Comparison of ENCODE assay signal across 8 cellular contexts in the genomic region with DNA sequence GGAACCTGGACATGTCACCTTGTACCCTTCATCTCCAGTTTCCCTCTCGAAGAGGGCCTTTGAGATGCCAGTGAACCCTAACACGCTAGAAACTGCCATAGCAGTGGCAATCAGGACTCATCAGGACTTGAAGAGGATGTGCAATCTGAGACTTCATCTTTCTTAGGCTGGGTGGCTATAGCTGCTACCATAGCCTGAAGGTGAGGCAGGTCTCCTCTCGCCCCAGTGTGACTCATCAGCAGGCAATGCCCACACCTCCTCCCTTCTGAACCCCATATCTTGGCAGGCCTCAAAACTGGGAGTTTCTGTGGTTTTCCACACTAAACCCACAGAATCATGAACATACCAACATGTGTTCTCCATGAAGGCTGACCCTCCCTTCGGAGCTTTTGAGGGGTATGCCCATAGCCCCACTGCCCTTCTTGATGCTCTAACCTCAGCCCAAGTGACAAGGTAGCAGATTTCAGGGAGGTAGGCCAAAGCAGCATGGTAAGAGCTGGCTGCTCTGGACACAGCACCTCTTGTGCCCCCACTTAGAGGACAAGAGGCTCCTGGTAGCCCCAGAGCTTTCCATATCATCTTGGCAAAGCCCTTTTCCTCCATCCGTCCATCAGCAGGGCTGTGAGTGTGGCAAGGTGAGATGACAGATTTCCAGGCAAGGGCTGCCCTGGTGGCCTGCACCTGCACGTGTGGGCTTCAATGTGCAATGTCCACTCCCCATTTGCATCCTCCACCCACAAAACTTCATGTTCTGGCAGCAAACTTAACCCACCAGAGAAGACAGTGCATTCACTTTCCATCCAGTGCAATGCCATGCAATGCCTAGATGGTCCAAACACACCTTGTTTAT. TPM values are rescaled to one million over a fixed set of nuclear protein-coding genes. Genes with fewer than 3 reads are reported as not detected.
DNase-seq lines count a peak whose midpoint lies in the region; ATAC-seq, FAIRE-seq and TF ChIP-seq lines count a peak whose summit lies in the region.

No MANE protein-coding gene starts in this region.

- intact Hi-C loops in Right ventricle myocardium superior (cut with DNase I): no loop called here
- intact Hi-C loops in activated CD8-positive, alpha-beta T cell treated with anti-CD3 and anti-CD28 coated beads for 36 hours (cut with micrococcal nuclease): no loop called here
- intact Hi-C loops in HepG2 (cut with micrococcal nuclease; ENCODE audit: unreplicated experiment): no loop called here
- intact Hi-C loops in upper lobe of right lung (cut with DNase I): loop anchor here (5.0 kb wide), 1 partner anchor 258 kb away; no protein-coding TSS in a partner anchor
- intact Hi-C loops in ovary (cut with DNase I): loop anchor here (5.0 to 10.0 kb wide), 5 partner anchors 120 to 1342 kb away; no protein-coding TSS in a partner anchor
- intact Hi-C loops in heart right ventricle (cut with DNase I): loop anchor here in 3 of 10 donors (5.0 kb wide), 3 partner anchors 118 to 238 kb away; partner anchors contain the start of gene MANBAL (in 2 of the 3)

- peak overlapping the region; percentile 4 for H3K27ac Mint-ChIP-seq in activated CD8-positive, alpha-beta T cell treated with anti-CD3 and anti-CD28 coated beads for 36 hours

- DNase-seq in cardiac muscle cell (ENCODE audit: low read depth in 1 of 2, low spot score in 1 of 2) (peak in 1 of 2 donors; percentile 39), Right ventricle myocardium superior (no peak), HepG2 (ENCODE audit: low spot score) (no peak), upper lobe of right lung (no peak), ovary (no peak), CD1c-positive myeloid dendritic cell (ENCODE audit: extremely low spot score) (no peak), heart right ventricle (no peak)
- peak; percentile 53 for DNase-seq in activated CD8-positive, alpha-beta T cell treated with anti-CD3 and anti-CD28 coated beads for 36 hours

- H4K20me1 ChIP-seq in HepG2 (ENCODE audit: insufficient read depth, low read length): peaks cover 37% of the 10 kb centered on the region

- H3K27me3 Mint-ChIP-seq in activated CD8-positive, alpha-beta T cell treated with anti-CD3 and anti-CD28 coated beads for 36 hours: no peaks in the 10 kb centered on the region

- no peak for ATAC-seq in Right ventricle myocardium superior (ENCODE audit: poor library complexity)
- peak; percentile 28 for ATAC-seq in activated CD8-positive, alpha-beta T cell treated with anti-CD3 and anti-CD28 coated beads for 36 hours
- ATAC-seq in HepG2: no peak
- ATAC-seq in upper lobe of right lung: no peak
- ATAC-seq in heart right ventricle: no peak

- H3K9me3 ChIP-seq in cardiac muscle cell (ENCODE audit: low read depth) (no peaks in the 10 kb centered on the region), HepG2 (ENCODE audit: low read length) (no peaks in the 10 kb centered on the region), upper lobe of right lung (no peaks in the 10 kb centered on the region), ovary (no peaks in the 10 kb centered on the region), heart right ventricle (no peaks in the 10 kb centered on the region)

- no peaks in the 10 kb centered on the region for H3K27me3 ChIP-seq in cardiac muscle cell
- no peaks in the 10 kb centered on the region; a peak in 1 of 5 replicates for H3K27me3 ChIP-seq in HepG2 (ENCODE audit: control insufficient read depth in 1 of 2, insufficient read depth in 2 of 2, low read length in 2 of 2)
- H3K27me3 ChIP-seq in upper lobe of right lung: no peaks in the 10 kb centered on the region
- H3K27me3 ChIP-seq in ovary: no peaks in the 10 kb centered on the region
- H3K27me3 ChIP-seq in heart right ventricle: no peaks in the 10 kb centered on the region

- in situ Hi-C loops in HepG2 (cut with HindIII; ENCODE audit: extremely low pct_ligation_motif_present, low pct_unique_long_range_greater_than_20kb): loop anchor here (5.0 kb wide), 3 partner anchors 118 to 328 kb away; no protein-coding TSS in a partner anchor

- peaks cover 3% of the 10 kb centered on the region for H3K36me3 Mint-ChIP-seq in activated CD8-positive, alpha-beta T cell treated with anti-CD3 and anti-CD28 coated beads for 36 hours (ENCODE audit: low read depth)

- TF ChIP-seq EP300 in HepG2 (IDR thresholded peaks at IDR 0.05; ENCODE audit: low read depth in 2 of 2, low read length in 2 of 2) (no peak), HepG2 (CRISPR knock-in tag; IDR thresholded peaks at IDR 0.05; ENCODE audit: borderline replicate concordance) (0 out of 2 replicates have a peak, but pooled peaks have one; percentile 24), ovary (IDR thresholded peaks at IDR 0.05) (no peak)

- TF ChIP-seq POLR2A in HepG2 (IDR thresholded peaks at IDR 0.05; ENCODE audit: insufficient read depth in 1 of 2, low read depth in 2 of 2, low read length in 2 of 2) (0 out of 4 replicates have a peak, but pooled peaks of 1 of the 2 experiments have one; percentile 4), ovary (IDR thresholded peaks at IDR 0.05) (no peak)

- H3K9me3 Mint-ChIP-seq in activated CD8-positive, alpha-beta T cell treated with anti-CD3 and anti-CD28 coated beads for 36 hours: no peaks in the 10 kb centered on the region

- H3K9ac ChIP-seq in HepG2 (ENCODE audit: insufficient read depth, low read depth, low read length): no peak overlapping the region

- H3K27ac ChIP-seq in cardiac muscle cell (peak overlapping the region; percentile 99), HepG2 (ENCODE audit: extremely low read length, insufficient read depth, low read length) (no peak overlapping the region), upper lobe of right lung (peak overlapping the region; percentile 4), ovary (no peak overlapping the region), heart right ventricle (peak overlapping the region in 4 of 10 donors; percentile 40 to 99 (median 95))

- no peak for FAIRE-seq in HepG2 (lab: Jason Lieb, UNC)

- TF ChIP-seq CTCF in cardiac muscle cell (IDR thresholded peaks at IDR 0.05; ENCODE audit: low read depth, low read length): no peak
- no peak for TF ChIP-seq CTCF in activated CD8-positive, alpha-beta T cell treated with anti-CD3 and anti-CD28 coated beads for 36 hours (IDR thresholded peaks at IDR 0.05)
- TF ChIP-seq CTCF in HepG2 (CRISPR knock-in tag; IDR thresholded peaks at IDR 0.05): no peak
- no peak for TF ChIP-seq CTCF in upper lobe of right lung (IDR thresholded peaks at IDR 0.05)
- no peak for TF ChIP-seq CTCF in ovary (IDR thresholded peaks at IDR 0.05)
- TF ChIP-seq CTCF in heart right ventricle (IDR thresholded peaks at IDR 0.05): no peak

- no peak overlapping the region for H2AFZ ChIP-seq in HepG2 (ENCODE audit: low read length)

- no peak for TF ChIP-seq RAD21 in HepG2 (CRISPR knock-in tag; IDR thresholded peaks at IDR 0.05)

- BruUV-seq in HepG2 (replicated peaks; lab: Mats Ljungman, UMichigan): no TSS peak

- POLR2A ChIA-PET in activated CD8-positive, alpha-beta T cell treated with anti-CD3 and anti-CD28 coated beads for 36 hours (lab: Charles Lee): no interaction called here
- POLR2A ChIA-PET in HepG2 (lab: Yijun Ruan, JAX): interaction anchor here (1.2 to 4.7 kb wide), 2 partner anchors 19 to 236 kb away, joined by 4 to 44 read pairs; partner anchors contain the start of gene MANBAL

- H3K4me3 ChIP-seq in cardiac muscle cell (no peak overlapping the region), HepG2 (replicated peaks in 1 of 3; ENCODE audit: insufficient read depth in 1 of 3, low read depth in 2 of 3, low read length in 3 of 3) (peak overlapping the region in 1 of 3 experiments; percentile 100; a peak in 1 of 6 replicates), upper lobe of right lung (no peak overlapping the region), ovary (no peak overlapping the region), heart right ventricle (peak overlapping the region in 4 of 10 donors; percentile 83 to 99 (median 90))

- H3K4me2 ChIP-seq in HepG2 (ENCODE audit: low read depth, low read length): peak overlapping the region; percentile 91

- peaks cover 25% of the 10 kb centered on the region for H3K4me1 ChIP-seq in cardiac muscle cell (ENCODE audit: low read depth)
- H3K4me1 ChIP-seq in HepG2 (ENCODE audit: insufficient read depth, low read length): peaks cover 51% of the 10 kb centered on the region
- peaks cover 42% of the 10 kb centered on the region for H3K4me1 ChIP-seq in upper lobe of right lung
- peaks cover 18% of the 10 kb centered on the region for H3K4me1 ChIP-seq in ovary (ENCODE audit: insufficient read depth)
- H3K4me1 ChIP-seq in heart right ventricle: peaks cover 23 to 73% (median 63%) of the 10 kb centered on the region in 9 donors

- peaks cover 71% of the 10 kb centered on the region for H3K79me2 ChIP-seq in HepG2 (ENCODE audit: insufficient read depth, low read length)

- WGBS in HepG2 (ENCODE audit: low lambda C conversion rate): 71% methylated on average over 6 of the region's 6 CpGs
- 61 to 66% (median 62%) methylated on average over 6 of the region's 6 CpGs for WGBS in ovary, 3 donors
- 53 to 58% methylated on average over 6 of the region's 6 CpGs for WGBS in heart right ventricle, 2 donors

- H3K36me3 ChIP-seq in cardiac muscle cell: no peaks in the 10 kb centered on the region
- H3K36me3 ChIP-seq in HepG2 (replicated peaks in 1 of 2; ENCODE audit: control insufficient read depth in 1 of 2, insufficient read depth in 2 of 2, low read length in 2 of 2): peaks cover 3 to 13% of the 10 kb centered on the region in 2 experiments; a peak in 3 of 5 replicates
- no peaks in the 10 kb centered on the region for H3K36me3 ChIP-seq in upper lobe of right lung
- H3K36me3 ChIP-seq in ovary: no peaks in the 10 kb centered on the region
- H3K36me3 ChIP-seq in heart right ventricle: peaks cover 0 to 11% (median 0%) of the 10 kb centered on the region in 9 donors

- peaks cover 53% of the 10 kb centered on the region for H3K4me1 Mint-ChIP-seq in activated CD8-positive, alpha-beta T cell treated with anti-CD3 and anti-CD28 coated beads for 36 hours (ENCODE audit: low read depth)

- CTCF ChIA-PET in activated CD8-positive, alpha-beta T cell treated with anti-CD3 and anti-CD28 coated beads for 36 hours (lab: Charles Lee): interaction anchor here (0.8 to 1.8 kb wide), 2 partner anchors 10 to 140 kb away, joined by 3 to 9 read pairs; no protein-coding TSS in a partner anchor
- CTCF ChIA-PET in HepG2 (lab: Yijun Ruan, JAX; ENCODE audit: low intra/inter-chr PET ratio, low total read pairs): no interaction called here

- H3K4me3 Mint-ChIP-seq in activated CD8-positive, alpha-beta T cell treated with anti-CD3 and anti-CD28 coated beads for 36 hours: no peak overlapping the region

RNA-seq across cellular contexts. Expression of gene BLCAP, which starts 2.6 kb away (rescaled TPM):
- total RNA-seq in cardiac muscle cell (87.4 and 89.5 TPM in 2 replicates), Right ventricle myocardium superior (90.2 TPM), HepG2 (2016; rRNA removed; fragmentation: Illumina TruSeq; extraction: Trizol) (34.9 and 52.4 TPM in 2 replicates), upper lobe of right lung (74.8 TPM), ovary (100 to 1,000 TPM in 1 of 7 donors, 10 to 100 TPM in 6; 27.7 to 147 (median 62.0) TPM), heart right ventricle (100 to 1,000 TPM in 1 of 10 donors, 10 to 100 TPM in 9; 66.1 to 106 (median 84.1) TPM)
- polyA plus RNA-seq in cardiac muscle cell (100 and 112 TPM in 2 replicates), HepG2 (2011; rRNA removed) (86.8 and 87.3 TPM in 2 replicates), ovary (10 to 100 TPM; 60.2 to 87.5 TPM), heart right ventricle (10 to 100 TPM; 73.3 to 79.3 TPM)
- total RNA-seq in activated CD8-positive, alpha-beta T cell treated with anti-CD3 and anti-CD28 coated beads for 36 hours: 10 to 100 TPM; 27.6 to 27.9 TPM
- total RNA-seq in HepG2 (2016; cell fraction: cytosol; rRNA removed; fragmentation: Illumina TruSeq; extraction: Trizol; ENCODE audit: low read depth): 17.2 and 22.5 TPM in 2 replicates
- total RNA-seq in HepG2 (2016; cell fraction: insoluble cytoplasmic fraction; rRNA removed; fragmentation: Illumina TruSeq; extraction: Trizol): 38.0 and 49.3 TPM in 2 replicates
- 51.0 and 56.2 TPM in 2 replicates for total RNA-seq in HepG2 (2016; cell fraction: membrane; rRNA removed; fragmentation: Illumina TruSeq; extraction: Trizol)
- total RNA-seq in HepG2 (2016; cell fraction: nucleus; rRNA removed; fragmentation: Illumina TruSeq; extraction: Trizol): 51.2 and 62.7 TPM in 2 replicates
- polyA plus RNA-seq in HepG2 (2011; cell fraction: cytosol; rRNA removed): 70.1 and 103 TPM in 2 replicates
- 88.0 and 105 TPM in 2 replicates for polyA plus RNA-seq in HepG2 (2011; cell fraction: nucleus; rRNA removed)
- polyA plus RNA-seq in HepG2 (2012): 48.1 and 53.7 TPM in 2 replicates
- 20.3 and 24.7 TPM in 2 replicates for polyA plus RNA-seq in HepG2 (2016; cell fraction: cytosol; fragmentation: Illumina TruSeq; extraction: Trizol; ENCODE audit: low read depth)
- polyA plus RNA-seq in HepG2 (2016; cell fraction: insoluble cytoplasmic fraction; fragmentation: Illumina TruSeq; extraction: Trizol; ENCODE audit: low read depth): 48.7 and 55.1 TPM in 2 replicates
- polyA plus RNA-seq in HepG2 (2016; cell fraction: membrane; fragmentation: Illumina TruSeq; extraction: Trizol; ENCODE audit: low read depth): 52.2 and 55.0 TPM in 2 replicates
- polyA plus RNA-seq in HepG2 (2016; cell fraction: nucleus; fragmentation: Illumina TruSeq; extraction: Trizol; ENCODE audit: insufficient read depth, low read depth): 97.6 and 101 TPM in 2 replicates
- 129 and 137 TPM in 2 replicates for polyA minus RNA-seq in HepG2 (2011; rRNA and poly(A)+ RNA removed; ENCODE audit: low replicate concordance)
- 28.5 and 36.9 TPM in 2 replicates for polyA minus RNA-seq in HepG2 (2011; cell fraction: cytosol; rRNA and poly(A)+ RNA removed)
- polyA minus RNA-seq in HepG2 (2011; cell fraction: nucleus; rRNA and poly(A)+ RNA removed): 87.7 and 95.1 TPM in 2 replicates

RNA-seq across cellular contexts. Expression of gene NNAT, which starts 4.0 kb away (rescaled TPM):
- 3.6 and 4.2 TPM in 2 replicates for total RNA-seq in cardiac muscle cell
- polyA plus RNA-seq in cardiac muscle cell: 1.1 and 5.2 TPM in 2 replicates
- total RNA-seq in Right ventricle myocardium superior: not detected
- under 1 TPM in 1 of 2 experiments, not detected in 1; 0.47 TPM for total RNA-seq in activated CD8-positive, alpha-beta T cell treated with anti-CD3 and anti-CD28 coated beads for 36 hours
- total RNA-seq in HepG2 (2016; rRNA removed; fragmentation: Illumina TruSeq; extraction: Trizol): not detected in 2 replicates
- total RNA-seq in HepG2 (2016; cell fraction: cytosol; rRNA removed; fragmentation: Illumina TruSeq; extraction: Trizol; ENCODE audit: low read depth): not detected in 2 replicates
- not detected in 2 replicates for total RNA-seq in HepG2 (2016; cell fraction: insoluble cytoplasmic fraction; rRNA removed; fragmentation: Illumina TruSeq; extraction: Trizol)
- not detected in 2 replicates for total RNA-seq in HepG2 (2016; cell fraction: membrane; rRNA removed; fragmentation: Illumina TruSeq; extraction: Trizol)
- not detected in 2 replicates for total RNA-seq in HepG2 (2016; cell fraction: nucleus; rRNA removed; fragmentation: Illumina TruSeq; extraction: Trizol)
- not detected in 2 replicates for polyA plus RNA-seq in HepG2 (2011; rRNA removed)
- not detected in 2 replicates for polyA plus RNA-seq in HepG2 (2011; cell fraction: cytosol; rRNA removed)
- polyA plus RNA-seq in HepG2 (2011; cell fraction: nucleus; rRNA removed): not detected in 2 replicates
- polyA plus RNA-seq in HepG2 (2012): 1.4 and 1.6 TPM in 2 replicates
- polyA plus RNA-seq in HepG2 (2016; cell fraction: cytosol; fragmentation: Illumina TruSeq; extraction: Trizol; ENCODE audit: low read depth): not detected in 2 replicates
- polyA plus RNA-seq in HepG2 (2016; cell fraction: insoluble cytoplasmic fraction; fragmentation: Illumina TruSeq; extraction: Trizol; ENCODE audit: low read depth): not detected in 2 replicates
- polyA plus RNA-seq in HepG2 (2016; cell fraction: membrane; fragmentation: Illumina TruSeq; extraction: Trizol; ENCODE audit: low read depth): not detected in 2 replicates
- polyA plus RNA-seq in HepG2 (2016; cell fraction: nucleus; fragmentation: Illumina TruSeq; extraction: Trizol; ENCODE audit: insufficient read depth, low read depth): not detected in 2 replicates
- not detected in 2 replicates for polyA minus RNA-seq in HepG2 (2011; rRNA and poly(A)+ RNA removed; ENCODE audit: low replicate concordance)
- not detected in 2 replicates for polyA minus RNA-seq in HepG2 (2011; cell fraction: cytosol; rRNA and poly(A)+ RNA removed)
- not detected in 2 replicates for polyA minus RNA-seq in HepG2 (2011; cell fraction: nucleus; rRNA and poly(A)+ RNA removed)
- 0.43 TPM for total RNA-seq in upper lobe of right lung
- total RNA-seq in ovary: 1 to 10 TPM in 1 of 7 donors, under 1 TPM in 4, not detected in 2; 0.25 to 4.7 (median 0.45) TPM
- under 1 TPM; 0.30 to 0.69 TPM for polyA plus RNA-seq in ovary
- total RNA-seq in heart right ventricle: under 1 TPM in 5 of 10 donors, not detected in 5; 0.24 to 0.78 (median 0.46) TPM
- polyA plus RNA-seq in heart right ventricle: 1 to 10 TPM in 1 of 2 donors, under 1 TPM in 1; 0.29 to 1.1 TPM

Comparison
In these comparisons a context has a peak if more than half of its experiments do, and no peak if none do; other contexts are left out.
1. H3K27ac ChIP-seq: peak in cardiac muscle cell (single experiment) and upper lobe of right lung (single experiment); none in HepG2 (single experiment) and ovary (0 of 2).
2. intact Hi-C loops: an anchor here in upper lobe of right lung (5.0 kb wide) and ovary (5.0 to 10.0 kb wide); none called in Right ventricle myocardium superior, activated CD8-positive, alpha-beta T cell treated with anti-CD3 and anti-CD28 coated beads for 36 hours and HepG2.